Comparison of ENCODE assay signal across 24 cellular contexts in the genomic region with DNA sequence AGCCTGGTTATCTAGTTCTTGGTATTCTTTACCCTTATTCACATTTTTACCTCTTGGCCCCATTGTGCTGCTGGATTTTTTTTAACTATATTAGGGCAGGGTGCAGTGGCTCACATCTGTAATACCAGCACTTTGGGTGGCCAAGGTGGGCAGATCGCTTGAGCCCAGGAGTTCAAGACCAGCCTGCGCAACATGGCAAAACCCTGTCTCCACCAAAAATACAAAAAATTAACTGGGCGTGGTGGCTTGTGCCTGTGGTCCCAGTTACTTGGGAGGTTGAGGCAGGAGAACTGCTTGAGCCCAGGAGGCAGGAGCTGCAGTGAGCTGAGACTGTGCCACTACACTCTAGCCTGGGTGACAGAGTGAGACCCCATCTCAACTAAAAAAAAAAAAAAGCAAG. TPM values are rescaled to one million over a fixed set of nuclear protein-coding genes. Genes with fewer than 3 reads are reported as not detected.
A peak's percentile ranks its signal among the peaks of the same experiment; 100 is the strongest.
DNase-seq lines count a peak whose midpoint lies in the region; ATAC-seq and TF ChIP-seq lines count a peak whose summit lies in the region.
"Had no signal": no experiment of that assay in that cellular context is flagged by ENCODE, and none has a peak within 500 bp of the region (broad histone marks: within the 10 kb centered on the region; RNA-seq: fewer than 3 reads in every experiment).

No MANE protein-coding gene starts in this region.

- H3K4me1 ChIP-seq in DND-41 (ENCODE audit: insufficient read depth, low read length) = peaks cover 67% of the 10 kb centered on the region
- H3K4me1 ChIP-seq: HAP-1 had no signal

- H3K4me3 ChIP-seq in DND-41 (ENCODE audit: low read depth in 1 of 2, low read length in 2 of 2) = peak overlapping the region in 1 of 2 experiments; percentile 31; a peak in 1 of 4 replicates
- H3K4me3 ChIP-seq: A549, dorsolateral prefrontal cortex, HAP-1, suprapubic skin, vagina had no signal

- no peak for DNase-seq in activated CD4-positive, alpha-beta T cell treated with anti-CD3 and anti-CD28 coated beads, Interleukin-2, amount 10 ng/mL, durations not matched to agents 7 days and 5 days
- DNase-seq in activated CD4-positive, alpha-beta T cell treated with anti-CD3 and anti-CD28 coated beads, Interleukin-2, amount 50 U/mL, for 48 hours = no peak
- no peak for DNase-seq in DND-41
- no peak for DNase-seq in activated T-cell treated with anti-CD3 and anti-CD28 coated beads, Interleukin-2, amount 50 U/mL, for 72 hours
- DNase-seq in NCI-H774 (lab: John Stamatoyannopoulos, UW) = no peak
- DNase-seq in DMS53 (lab: John Stamatoyannopoulos, UW) = no peak
- DNase-seq: amygdala, C1 segment of cervical spinal cord, caudate nucleus, dorsolateral prefrontal cortex, Karpas-422, kidney glomerular epithelial cell, NCI-H1105, NCI-H524 treated with DMSO at 0.1 percent for 48 hours, SHP77 treated with DMSO at 0.1 percent for 48 hours, WERI-Rb-1 had no signal

- peak overlapping the region; percentile 61 for H3K4me2 ChIP-seq in DND-41 (ENCODE audit: insufficient read depth, low read length)
- H3K4me2 ChIP-seq: A549 had no signal

- peaks cover 75% of the 10 kb centered on the region for H3K4me1 Mint-ChIP-seq in activated CD4-positive, alpha-beta T cell treated with anti-CD3 and anti-CD28 coated beads, Interleukin-2, amount 10 ng/mL, durations not matched to agents 7 days and 5 days
- peaks cover 62% of the 10 kb centered on the region for H3K4me1 Mint-ChIP-seq in activated T-cell treated with anti-CD3 and anti-CD28 coated beads, Interleukin-2, amount 50 U/mL, for 72 hours (ENCODE audit: low read depth)
- peaks cover 35% of the 10 kb centered on the region for H3K4me1 Mint-ChIP-seq in nephron

- peak overlapping the region; percentile 95 for H3K27ac Mint-ChIP-seq in activated CD4-positive, alpha-beta T cell treated with anti-CD3 and anti-CD28 coated beads, Interleukin-2, amount 10 ng/mL, durations not matched to agents 7 days and 5 days
- H3K27ac Mint-ChIP-seq in activated T-cell treated with anti-CD3 and anti-CD28 coated beads, Interleukin-2, amount 50 U/mL, for 72 hours = peak overlapping the region; percentile 33
- peak overlapping the region in 2 of 3 experiments; percentile 57 to 91 for H3K27ac Mint-ChIP-seq in nephron
- H3K27ac Mint-ChIP-seq: progenitor cell of endocrine pancreas had no signal

- peak overlapping the region; percentile 59 for H3K4me3 Mint-ChIP-seq in activated CD4-positive, alpha-beta T cell treated with anti-CD3 and anti-CD28 coated beads, Interleukin-2, amount 10 ng/mL, durations not matched to agents 7 days and 5 days
- H3K4me3 Mint-ChIP-seq in activated T-cell treated with anti-CD3 and anti-CD28 coated beads, Interleukin-2, amount 50 U/mL, for 72 hours = peak overlapping the region; percentile 67 to 68
- H3K4me3 Mint-ChIP-seq in nephron = no peak overlapping the region

- peaks cover 90% of the 10 kb centered on the region for H3K79me2 ChIP-seq in DND-41 (ENCODE audit: insufficient read depth, low read length)

- H3K27ac ChIP-seq in DND-41 (ENCODE audit: low read length) = peak overlapping the region; percentile 98
- H3K27ac ChIP-seq: dorsolateral prefrontal cortex, suprapubic skin, vagina, WERI-Rb-1 had no signal

- H3K9me3 ChIP-seq in DND-41 (ENCODE audit: insufficient read depth, low read length, severe bottlenecking) = no peaks in the 10 kb centered on the region
- H3K9me3 ChIP-seq: A549, HAP-1, suprapubic skin, vagina had no signal

- ATAC-seq in DND-41 (ENCODE audit: insufficient read depth, low read depth) = no peak
- ATAC-seq in activated T-cell treated with anti-CD3 and anti-CD28 coated beads, Interleukin-2, amount 50 U/mL, for 72 hours (replicated peaks in 1 of 2) = no peak
- ATAC-seq in GM21526 (IDR thresholded peaks at IDR 0.05; ENCODE audit: low FRiP score, unreplicated experiment) = no peak
- ATAC-seq: A549 had no signal

- no peak overlapping the region for H2AFZ ChIP-seq in DND-41 (ENCODE audit: low read depth, low read length)

- peaks cover 4% of the 10 kb centered on the region for H3K9me3 Mint-ChIP-seq in activated CD4-positive, alpha-beta T cell treated with anti-CD3 and anti-CD28 coated beads, Interleukin-2, amount 10 ng/mL, durations not matched to agents 7 days and 5 days
- H3K9me3 Mint-ChIP-seq in activated T-cell treated with anti-CD3 and anti-CD28 coated beads, Interleukin-2, amount 50 U/mL, for 72 hours = no peaks in the 10 kb centered on the region
- H3K9me3 Mint-ChIP-seq in nephron = no peaks in the 10 kb centered on the region
- H3K9me3 Mint-ChIP-seq: memory B cell had no signal

- POLR2A ChIA-PET in activated CD4-positive, alpha-beta T cell treated with anti-CD3 and anti-CD28 coated beads, Interleukin-2, amount 10 ng/mL, durations not matched to agents 7 days and 5 days (lab: Charles Lee) = interaction anchor here (4.2 kb wide), 1 partner anchor 100 kb away, joined by 54 read pairs; no protein-coding TSS in a partner anchor

- TF ChIP-seq CTCF in DND-41 (IDR thresholded peaks at IDR 0.05; ENCODE audit: borderline replicate concordance, extremely low read depth, low read length, poor library complexity, severe bottlenecking) (no peak), nephron (IDR thresholded peaks at IDR 0.05; ENCODE audit: unreplicated experiment in 3 of 3) (no peak)

- no peaks in the 10 kb centered on the region for H3K27me3 ChIP-seq in DND-41 (ENCODE audit: insufficient read depth, low read length, poor library complexity)
- H3K27me3 ChIP-seq: dorsolateral prefrontal cortex, suprapubic skin, vagina had no signal

- H3K27me3 Mint-ChIP-seq in activated CD4-positive, alpha-beta T cell treated with anti-CD3 and anti-CD28 coated beads, Interleukin-2, amount 10 ng/mL, durations not matched to agents 7 days and 5 days = no peaks in the 10 kb centered on the region
- H3K27me3 Mint-ChIP-seq in activated T-cell treated with anti-CD3 and anti-CD28 coated beads, Interleukin-2, amount 50 U/mL, for 72 hours (ENCODE audit: low read depth) = no peaks in the 10 kb centered on the region
- H3K27me3 Mint-ChIP-seq in nephron (ENCODE audit: low read depth) = no peaks in the 10 kb centered on the region
- H3K27me3 Mint-ChIP-seq: memory B cell, progenitor cell of endocrine pancreas had no signal

- H3K36me3 ChIP-seq in DND-41 (ENCODE audit: insufficient read depth, low read length) = peaks cover 7% of the 10 kb centered on the region; the same call in 1 of the 2 replicates
- H3K36me3 ChIP-seq: HAP-1, WERI-Rb-1 had no signal

- H4K20me1 ChIP-seq in DND-41 (ENCODE audit: insufficient read depth, low read length) = no peaks in the 10 kb centered on the region

- CTCF ChIA-PET in activated CD4-positive, alpha-beta T cell treated with anti-CD3 and anti-CD28 coated beads, Interleukin-2, amount 10 ng/mL, durations not matched to agents 7 days and 5 days (lab: Charles Lee) = interaction anchor here (1.5 to 15.3 kb wide), 2 partner anchors 96 to 106 kb away, joined by 3 to 412 read pairs; a partner anchor contains a TSS

- peak overlapping the region; percentile 70 for H3K9ac ChIP-seq in DND-41 (ENCODE audit: low read depth, low read length)

- peaks cover 40% of the 10 kb centered on the region for H3K36me3 Mint-ChIP-seq in activated CD4-positive, alpha-beta T cell treated with anti-CD3 and anti-CD28 coated beads, Interleukin-2, amount 10 ng/mL, durations not matched to agents 7 days and 5 days (ENCODE audit: low read depth)
- H3K36me3 Mint-ChIP-seq in activated T-cell treated with anti-CD3 and anti-CD28 coated beads, Interleukin-2, amount 50 U/mL, for 72 hours (ENCODE audit: insufficient read depth in 2 of 2) = peaks cover 4 to 11% of the 10 kb centered on the region in 2 donors
- no peaks in the 10 kb centered on the region for H3K36me3 Mint-ChIP-seq in nephron (ENCODE audit: low read depth)

RNA-seq across cellular contexts. Expression of a gene that starts 12.2 kb away (rescaled TPM):
- 10 to 100 TPM; 53.2 to 60.2 TPM for total RNA-seq in activated CD4-positive, alpha-beta T cell treated with anti-CD3 and anti-CD28 coated beads, Interleukin-2, amount 10 ng/mL, durations not matched to agents 7 days and 5 days
- 10 to 100 TPM; 62.6 to 70.4 TPM for total RNA-seq in activated T-cell treated with anti-CD3 and anti-CD28 coated beads, Interleukin-2, amount 50 U/mL, for 72 hours

Comparison
In these comparisons a context has a peak if more than half of its experiments do, and no peak if none do; other contexts are left out.
1. H3K27ac Mint-ChIP-seq: peak in every context shown above with its lines; median percentile 95 in activated CD4-positive, alpha-beta T cell treated with anti-CD3 and anti-CD28 coated beads, Interleukin-2, amount 10 ng/mL, durations not matched to agents 7 days and 5 days; 74 in nephron; 33 in activated T-cell treated with anti-CD3 and anti-CD28 coated beads, Interleukin-2, amount 50 U/mL, for 72 hours.
2. H3K4me3 Mint-ChIP-seq: peak in activated CD4-positive, alpha-beta T cell treated with anti-CD3 and anti-CD28 coated beads, Interleukin-2, amount 10 ng/mL, durations not matched to agents 7 days and 5 days (single experiment) and activated T-cell treated with anti-CD3 and anti-CD28 coated beads, Interleukin-2, amount 50 U/mL, for 72 hours (2 of 2); none in nephron (0 of 3).